In the genomic region with DNA sequence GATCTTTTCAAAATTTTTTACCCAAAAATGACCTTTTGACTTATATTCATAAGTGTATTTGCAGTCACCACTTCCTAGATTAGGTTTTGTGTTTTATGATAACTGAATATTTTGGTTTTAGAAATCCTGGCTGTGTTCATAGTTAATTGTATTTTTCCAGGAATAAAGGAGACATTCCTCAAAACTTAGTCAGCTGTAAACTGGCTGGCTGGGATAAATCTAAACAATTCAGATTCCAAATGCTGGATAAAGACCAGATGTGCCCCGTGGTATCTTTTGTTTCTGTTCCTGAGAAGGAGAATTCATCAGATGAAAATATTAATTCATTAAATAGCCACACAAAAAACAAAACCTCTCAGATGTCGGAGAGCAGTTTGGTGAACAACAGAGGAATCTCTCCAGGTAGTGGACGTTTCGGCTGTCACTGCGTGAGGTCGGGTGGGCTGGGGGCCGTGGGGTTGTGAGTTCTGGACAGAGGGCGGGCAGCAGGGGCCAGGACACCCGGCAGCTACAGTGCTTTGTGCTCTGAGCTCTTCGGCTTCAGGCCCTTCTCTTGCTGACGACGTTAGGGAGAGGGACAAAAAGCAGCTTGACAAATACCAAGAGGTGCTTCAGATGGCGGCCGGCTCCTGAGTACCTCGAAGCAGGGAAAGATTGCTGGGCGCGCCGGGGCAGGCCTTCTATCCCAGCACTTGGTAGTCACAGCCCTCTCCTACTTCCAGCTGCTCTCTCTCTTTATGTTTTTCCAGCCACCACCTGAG, we compare ENCODE assay signal across 11 cellular contexts. TPM values are rescaled to one million over a fixed set of nuclear protein-coding genes. Genes with fewer than 3 reads are reported as not detected.
A peak's percentile ranks its signal among the peaks of the same experiment; 100 is the strongest.
DNase-seq lines count a peak whose midpoint lies in the region; ATAC-seq and TF ChIP-seq lines count a peak whose summit lies in the region.
"Had no signal": no experiment of that assay in that cellular context is flagged by ENCODE, and none has a peak within 500 bp of the region (broad histone marks: within the 10 kb centered on the region; RNA-seq: fewer than 3 reads in every experiment).

No MANE protein-coding gene starts in this region.

- H3K4me1 ChIP-seq in Panc1 (ENCODE audit: control insufficient read depth, insufficient read depth, low read length): peaks cover 6% of the 10 kb centered on the region; the same call in 1 of the 2 replicates
- H3K4me1 ChIP-seq in fibroblast of lung (ENCODE audit: control insufficient read depth, extremely low read depth, insufficient read depth, low read length): no peaks in the 10 kb centered on the region
- peaks cover 12% of the 10 kb centered on the region for H3K4me1 ChIP-seq in rectal smooth muscle tissue (ENCODE audit: control insufficient read depth, insufficient read depth, low read length)

- ATAC-seq in Panc1: peak; percentile 47
- no peak for ATAC-seq in activated naive CD4-positive, alpha-beta T cell treated with anti-CD3 and anti-CD28 coated beads, Interleukin-2, amount 50 U/mL, for 72 hours
- no peak for ATAC-seq in HG02840 (IDR thresholded peaks at IDR 0.05; ENCODE audit: low FRiP score, unreplicated experiment)

- intact Hi-C loops in Panc1 (cut with micrococcal nuclease; ENCODE audit: unreplicated experiment): no loop called here

- peak overlapping the region; percentile 65 for H3K4me2 ChIP-seq in fibroblast of lung (ENCODE audit: extremely low read depth, insufficient read depth, low read length)

- no peaks in the 10 kb centered on the region for H3K9me3 Mint-ChIP-seq in activated naive CD4-positive, alpha-beta T cell treated with anti-CD3 and anti-CD28 coated beads, Interleukin-2, amount 50 U/mL, for 72 hours

- POLR2A ChIA-PET in Panc1 (lab: Charles Lee): interaction anchor here (0.7 kb wide), 1 partner anchor 293 kb away, joined by 3 read pairs; no protein-coding TSS in a partner anchor

- H3K27me3 ChIP-seq in Panc1 (ENCODE audit: control insufficient read depth, insufficient read depth, low read length): no peaks in the 10 kb centered on the region
- H3K27me3 ChIP-seq in fibroblast of lung (ENCODE audit: control insufficient read depth, insufficient read depth, low read length): peaks cover 2% of the 10 kb centered on the region
- H3K27me3 ChIP-seq in rectal smooth muscle tissue (ENCODE audit: control insufficient read depth, insufficient read depth, low read length): peaks cover 2% of the 10 kb centered on the region

- H3K79me2 ChIP-seq in fibroblast of lung (ENCODE audit: control insufficient read depth, insufficient read depth, low read length): no peaks in the 10 kb centered on the region

- peak overlapping the region; percentile 12; the same call in 1 of the 2 replicates for H3K27ac ChIP-seq in Panc1 (ENCODE audit: low read length)
- no peak overlapping the region for H3K27ac ChIP-seq in fibroblast of lung (ENCODE audit: insufficient read depth, low read length)
- H3K27ac ChIP-seq in rectal smooth muscle tissue (ENCODE audit: low read depth, low read length): peak overlapping the region; percentile 77

- TF ChIP-seq CTCF in Panc1 (IDR thresholded peaks at IDR 0.05): no peak
- TF ChIP-seq CTCF in fibroblast of lung (conservative IDR thresholded peaks at IDR 0.05 in 1 of 2, IDR thresholded peaks at IDR 0.05 in 1 of 2; ENCODE audit: low read depth in 1 of 2, low read length in 2 of 2): no peak

- H3K9ac ChIP-seq in fibroblast of lung (ENCODE audit: insufficient read depth, low read length) (no peak overlapping the region), rectal smooth muscle tissue (ENCODE audit: low read length) (no peak overlapping the region)

- no peak overlapping the region for H2AFZ ChIP-seq in fibroblast of lung (ENCODE audit: low read length)

- H3K27ac Mint-ChIP-seq in activated naive CD4-positive, alpha-beta T cell treated with anti-CD3 and anti-CD28 coated beads, Interleukin-2, amount 50 U/mL, for 72 hours: no peak overlapping the region

- H3K4me3 ChIP-seq in Panc1 (ENCODE audit: low read depth in 2 of 2, low read length in 2 of 2): peak overlapping the region in 1 of 2 experiments; percentile 12; a peak in 1 of 4 replicates
- H3K4me3 ChIP-seq in fibroblast of lung (replicated peaks in 1 of 4; ENCODE audit: control extremely low read depth in 1 of 4, insufficient read depth in 1 of 4, low read depth in 3 of 4, low read length in 4 of 4): peak overlapping the region in 2 of 4 experiments; percentile 41 to 49
- peak overlapping the region; percentile 36 for H3K4me3 ChIP-seq in rectal smooth muscle tissue (ENCODE audit: low read length)

- in situ Hi-C loops in Panc1 (cut with HindIII; ENCODE audit: low pct_unique_long_range_greater_than_20kb, low sequenced_read_pairs): no loop called here

- no TSS peak for BruUV-seq in Panc1 (replicated peaks; lab: Mats Ljungman, UMichigan)

- H3K36me3 Mint-ChIP-seq in activated naive CD4-positive, alpha-beta T cell treated with anti-CD3 and anti-CD28 coated beads, Interleukin-2, amount 50 U/mL, for 72 hours: no peaks in the 10 kb centered on the region

- no peaks in the 10 kb centered on the region for H3K36me3 ChIP-seq in Panc1 (ENCODE audit: control insufficient read depth, insufficient read depth, low read length)
- no peaks in the 10 kb centered on the region for H3K36me3 ChIP-seq in fibroblast of lung (ENCODE audit: control insufficient read depth, insufficient read depth, low read length)
- H3K36me3 ChIP-seq in rectal smooth muscle tissue (ENCODE audit: control insufficient read depth, insufficient read depth, low read length): no peaks in the 10 kb centered on the region

- CTCF ChIA-PET in Panc1 (lab: Charles Lee): no interaction called here

- H4K20me1 ChIP-seq in fibroblast of lung (ENCODE audit: control insufficient read depth, extremely low read depth, insufficient read depth, low read length): no peaks in the 10 kb centered on the region

- H3K9me3 ChIP-seq in Panc1 (ENCODE audit: control insufficient read depth, insufficient read depth, low read depth, low read length) (no peaks in the 10 kb centered on the region), fibroblast of lung (ENCODE audit: control insufficient read depth, insufficient read depth, low read depth, low read length) (no peaks in the 10 kb centered on the region)

- peak; percentile 46 for DNase-seq in DMS79 treated with DMSO at 0.1 percent for 48 hours (lab: John Stamatoyannopoulos, UW)
- DNase-seq in Panc1 (ENCODE audit: low read depth, low spot score): no peak
- DNase-seq in fibroblast of lung (ENCODE audit: low read depth in 2 of 2): peak; percentile 81 to 85
- no peak for DNase-seq in SW 1271 (lab: John Stamatoyannopoulos, UW)
- DNase-seq in activated naive CD4-positive, alpha-beta T cell treated with anti-CD3 and anti-CD28 coated beads, Interleukin-2, amount 50 U/mL, for 72 hours (ENCODE audit: low spot score in 2 of 2): no peak
- no peak for DNase-seq in stimulated activated CD4-positive, alpha-beta T cell treated with anti-CD3 and anti-CD28 coated beads, Interleukin-15, amount 100 ng/mL, for 24 hours
- DNase-seq: activated CD4-positive, alpha-beta T cell treated with anti-CD3 and anti-CD28 coated beads for 48 hours; hippocampal formation; occipital lobe had no signal

RNA-seq across cellular contexts. Expression of a gene that starts 24.6 kb away (rescaled TPM):
- 0.10 TPM for total RNA-seq in Panc1 (2021; ENCODE audit: unreplicated experiment)
- polyA plus RNA-seq in Panc1 (2012; ENCODE audit: insufficient read length): not detected
- total RNA-seq in fibroblast of lung: 0.83 and 1.0 TPM in 2 replicates
- 0.03 and 0.40 TPM in 2 replicates for polyA plus RNA-seq in fibroblast of lung
- 0.24 TPM in 1 of 2 replicates, not detected in the other for polyA plus RNA-seq in fibroblast of lung (2012)
- not detected in 2 replicates for polyA minus RNA-seq in fibroblast of lung (ENCODE audit: low replicate concordance)
- not detected for total RNA-seq in activated naive CD4-positive, alpha-beta T cell treated with anti-CD3 and anti-CD28 coated beads, Interleukin-2, amount 50 U/mL, for 72 hours

RNA-seq across cellular contexts. Expression of a gene that starts 29.2 kb away (rescaled TPM):
- total RNA-seq in Panc1 (2021; ENCODE audit: unreplicated experiment) (not detected), fibroblast of lung (under 0.01 TPM in 2 replicates)
- polyA plus RNA-seq in Panc1 (2012; ENCODE audit: insufficient read length): not detected
- polyA plus RNA-seq in fibroblast of lung: not detected in 2 replicates
- 0.10 TPM in 1 of 2 replicates, not detected in the other for polyA plus RNA-seq in fibroblast of lung (2012)
- not detected in 2 replicates for polyA minus RNA-seq in fibroblast of lung (ENCODE audit: low replicate concordance)
- under 1 TPM in 1 of 2 donors, not detected in 1; 0.29 TPM for total RNA-seq in activated naive CD4-positive, alpha-beta T cell treated with anti-CD3 and anti-CD28 coated beads, Interleukin-2, amount 50 U/mL, for 72 hours

RNA-seq across cellular contexts. Expression of a gene that starts 56.1 kb away (rescaled TPM):
- total RNA-seq in Panc1 (2021; ENCODE audit: unreplicated experiment) (0.77 TPM), fibroblast of lung (under 0.01 and 0.17 TPM in 2 replicates)
- 1.1 TPM for polyA plus RNA-seq in Panc1 (2012; ENCODE audit: insufficient read length)
- 0.44 and 0.45 TPM in 2 replicates for polyA plus RNA-seq in fibroblast of lung
- 0.75 and 0.96 TPM in 2 replicates for polyA plus RNA-seq in fibroblast of lung (2012)
- 0.16 TPM in 1 of 2 replicates, not detected in the other for polyA minus RNA-seq in fibroblast of lung (ENCODE audit: low replicate concordance)
- total RNA-seq in activated naive CD4-positive, alpha-beta T cell treated with anti-CD3 and anti-CD28 coated beads, Interleukin-2, amount 50 U/mL, for 72 hours: 1 to 10 TPM; 2.1 to 2.5 TPM

RNA-seq across cellular contexts. Expression of a gene that starts 56.3 kb away (rescaled TPM):
- total RNA-seq in Panc1 (2021; ENCODE audit: unreplicated experiment): not detected
- not detected for polyA plus RNA-seq in Panc1 (2012; ENCODE audit: insufficient read length)
- not detected in 2 replicates for total RNA-seq in fibroblast of lung
- polyA plus RNA-seq in fibroblast of lung: not detected in 2 replicates
- polyA plus RNA-seq in fibroblast of lung (2012): not detected in 2 replicates
- polyA minus RNA-seq in fibroblast of lung (ENCODE audit: low replicate concordance): not detected in 2 replicates
- total RNA-seq in activated naive CD4-positive, alpha-beta T cell treated with anti-CD3 and anti-CD28 coated beads, Interleukin-2, amount 50 U/mL, for 72 hours: not detected
- total RNA-seq: occipital lobe had no signal

Comparison
In these comparisons a context has a peak if more than half of its experiments do, and no peak if none do; other contexts are left out.
1. DNase-seq: peak in DMS79 treated with DMSO at 0.1 percent for 48 hours (single experiment) and fibroblast of lung (2 of 2); none in Panc1 (single experiment), SW 1271 (0 of 2), activated naive CD4-positive, alpha-beta T cell treated with anti-CD3 and anti-CD28 coated beads, Interleukin-2, amount 50 U/mL, for 72 hours (0 of 2) and stimulated activated CD4-positive, alpha-beta T cell treated with anti-CD3 and anti-CD28 coated beads, Interleukin-15, amount 100 ng/mL, for 24 hours (single experiment).